9 cellular contexts compared by ENCODE assay signal in genomic region chr11:128342511-128343133, GRCh38.
DNase-seq lines count a peak whose midpoint lies in the region; ATAC-seq and TF ChIP-seq lines count a peak whose summit lies in the region.
"Had no signal": no experiment of that assay in that cellular context is flagged by ENCODE, and none has a peak within 500 bp of the region (broad histone marks: within the 10 kb centered on the region; RNA-seq: fewer than 3 reads in every experiment).

No MANE protein-coding gene starts in this region.

- peak overlapping the region; percentile 72 for H3K4me3 Mint-ChIP-seq in activated naive CD8-positive, alpha-beta T cell treated with anti-CD3 and anti-CD28 coated beads for 36 hours

- H4K20me1 ChIP-seq in OCI-LY7 (ENCODE audit: insufficient read depth, low read length): no peaks in the 10 kb centered on the region

- CTCF ChIA-PET in OCI-LY7 (lab: Charles Lee; ENCODE audit: unreplicated experiment): no interaction called here

- peak overlapping the region; percentile 97 for H3K27ac Mint-ChIP-seq in activated naive CD8-positive, alpha-beta T cell treated with anti-CD3 and anti-CD28 coated beads for 36 hours

- H3K27me3 Mint-ChIP-seq in activated naive CD8-positive, alpha-beta T cell treated with anti-CD3 and anti-CD28 coated beads for 36 hours: no peaks in the 10 kb centered on the region

- DNase-seq in activated naive CD4-positive, alpha-beta T cell treated with Interleukin-2 at 50 U/mL for 16 hours: peak; percentile 74
- no peak for DNase-seq in activated naive CD4-positive, alpha-beta T cell (lab: John Stamatoyannopoulos, UW)
- DNase-seq in OCI-LY7 (ENCODE audit: low spot score): peak; percentile 42
- peak; percentile 76 for DNase-seq in activated naive CD8-positive, alpha-beta T cell treated with anti-CD3 and anti-CD28 coated beads for 36 hours
- DNase-seq in right lobe of liver: peak in 1 of 3 donors; percentile 28
- DNase-seq in thyroid gland: peak; percentile 94 to 95
- DNase-seq in amniotic stem cell (lab: John Stamatoyannopoulos, UW): no peak

- no peak overlapping the region for H3K4me2 ChIP-seq in OCI-LY7 (ENCODE audit: low read length)

- H3K4me3 ChIP-seq in OCI-LY7 (ENCODE audit: low read depth, low read length, poor library complexity, severe bottlenecking) (no peak overlapping the region), right lobe of liver (no peak overlapping the region), thyroid gland (replicated peaks in 1 of 3) (no peak overlapping the region)

- H3K36me3 Mint-ChIP-seq in activated naive CD8-positive, alpha-beta T cell treated with anti-CD3 and anti-CD28 coated beads for 36 hours: peaks cover 10% of the 10 kb centered on the region

- peaks cover 70% of the 10 kb centered on the region for H3K4me1 Mint-ChIP-seq in activated naive CD8-positive, alpha-beta T cell treated with anti-CD3 and anti-CD28 coated beads for 36 hours

- no peaks in the 10 kb centered on the region for H3K9me3 ChIP-seq in OCI-LY7 (ENCODE audit: low read length)
- H3K9me3 ChIP-seq in right lobe of liver: no peaks in the 10 kb centered on the region
- no peaks in the 10 kb centered on the region for H3K9me3 ChIP-seq in thyroid gland

- TF ChIP-seq POLR2A in right lobe of liver (IDR thresholded peaks at IDR 0.05) (no peak), thyroid gland (IDR thresholded peaks at IDR 0.05) (no peak)

- no peaks in the 10 kb centered on the region for H3K9me2 ChIP-seq in OCI-LY7 (ENCODE audit: insufficient read depth, low read length)

- WGBS in right lobe of liver (ENCODE audit: insufficient coverage, low coverage, low lambda C conversion rate, missing lambda C conversion rate): 43% methylated on average over 7 of the region's 7 CpGs
- WGBS in thyroid gland, 2 donors: 20 to 21% methylated on average over 7 of the region's 7 CpGs

- peaks cover 3% of the 10 kb centered on the region for H3K9me3 Mint-ChIP-seq in activated naive CD8-positive, alpha-beta T cell treated with anti-CD3 and anti-CD28 coated beads for 36 hours

- ATAC-seq in HG03135 (IDR thresholded peaks at IDR 0.05; ENCODE audit: unreplicated experiment) (peak; percentile 74), right lobe of liver (peak; percentile 48 to 87 (median 65))

- H3K27me3 ChIP-seq in right lobe of liver (no peaks in the 10 kb centered on the region), thyroid gland (no peaks in the 10 kb centered on the region)

- intact Hi-C loops in OCI-LY7 (cut with micrococcal nuclease; ENCODE audit: unreplicated experiment) (no loop called here), right lobe of liver (cut with DNase I) (no loop called here), thyroid gland (cut with DNase I) (loop anchor here (10.0 kb wide), 1 partner anchor 112 kb away; no protein-coding TSS in a partner anchor)

- H3K27ac ChIP-seq in OCI-LY7 (ENCODE audit: low read depth, low read length, poor library complexity, severe bottlenecking) (no peak overlapping the region), right lobe of liver (peak overlapping the region in 2 of 3 donors; percentile 8 to 38), thyroid gland (peak overlapping the region; percentile 43 to 87 (median 69))
- H3K27ac ChIP-seq: C4-2B had no signal

- peak overlapping the region; percentile 29 for H2AFZ ChIP-seq in OCI-LY7 (ENCODE audit: low read length)

- TF ChIP-seq CTCF in OCI-LY7 (conservative IDR thresholded peaks at IDR 0.05; ENCODE audit: low read length): no peak
- TF ChIP-seq CTCF in right lobe of liver (IDR thresholded peaks at IDR 0.05): no peak
- TF ChIP-seq CTCF in thyroid gland (IDR thresholded peaks at IDR 0.05): no peak

- no peaks in the 10 kb centered on the region for H3K79me2 ChIP-seq in OCI-LY7 (ENCODE audit: insufficient read depth, low read depth, low read length)

- no peaks in the 10 kb centered on the region for H3K36me3 ChIP-seq in OCI-LY7 (ENCODE audit: insufficient read depth, low read length)
- no peaks in the 10 kb centered on the region for H3K36me3 ChIP-seq in right lobe of liver
- no peaks in the 10 kb centered on the region for H3K36me3 ChIP-seq in thyroid gland

- H3K4me1 ChIP-seq in OCI-LY7 (ENCODE audit: insufficient read depth, low read length, poor library complexity, severe bottlenecking) (peaks cover 8% of the 10 kb centered on the region), right lobe of liver (no peaks in the 10 kb centered on the region), thyroid gland (peaks cover 30 to 33% of the 10 kb centered on the region in 2 donors)

- no TSS peak for BruUV-seq in OCI-LY7 (replicated peaks; lab: Mats Ljungman, UMichigan)

- POLR2A ChIA-PET in OCI-LY7 (lab: Charles Lee): interaction anchor here (1.2 to 1.4 kb wide), 2 partner anchors 12 to 40 kb away, joined by 3 read pairs; no protein-coding TSS in a partner anchor

Comparison
In these comparisons a context has a peak if more than half of its experiments do, and no peak if none do; other contexts are left out.
1. DNase-seq: peak in activated naive CD4-positive, alpha-beta T cell treated with Interleukin-2 at 50 U/mL for 16 hours (single experiment), OCI-LY7 (single experiment), activated naive CD8-positive, alpha-beta T cell treated with anti-CD3 and anti-CD28 coated beads for 36 hours (single experiment) and thyroid gland (2 of 2); none in activated naive CD4-positive, alpha-beta T cell (0 of 4) and amniotic stem cell (single experiment).